Comparison of ENCODE assay signal across 27 cellular contexts in the genomic region with DNA sequence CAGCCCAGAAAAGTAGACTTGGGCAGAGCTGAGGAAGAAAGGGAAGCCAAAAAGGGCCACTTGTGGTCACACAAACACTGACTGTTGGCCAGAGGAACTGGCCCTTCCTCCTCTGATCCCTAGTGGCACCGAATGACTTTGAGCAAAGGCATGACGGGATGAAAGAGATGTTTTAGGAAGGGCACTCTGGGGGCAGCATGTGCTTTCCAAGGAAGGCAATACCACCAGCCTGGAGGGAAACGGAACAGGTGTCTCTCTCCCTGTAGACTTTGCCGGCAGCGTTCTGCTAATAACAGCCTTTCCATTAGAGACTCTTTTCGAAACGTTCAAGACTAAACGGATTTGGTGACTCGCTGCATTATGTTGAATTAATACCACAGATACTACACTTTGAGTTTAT.
"Had no signal": no experiment of that assay in that cellular context is flagged by ENCODE, and none has a peak within 500 bp of the region (broad histone marks: within the 10 kb centered on the region; RNA-seq: fewer than 3 reads in every experiment).

No MANE protein-coding gene starts in this region.

- H3K27me3 ChIP-seq: breast epithelium, Peyer's patch had no signal

- H3K9me3 Mint-ChIP-seq: activated CD4-positive, alpha-beta memory T cell treated with anti-CD3 and anti-CD28 coated beads, Interleukin-2, amount 10 ng/mL, durations not matched to agents 7 days and 5 days; activated CD4-positive, alpha-beta T cell treated with anti-CD3 and anti-CD28 coated beads, Interleukin-2, amount 10 ng/mL, durations not matched to agents 7 days and 5 days; activated naive CD8-positive, alpha-beta T cell treated with anti-CD3 and anti-CD28 coated beads, Interleukin-2, amount 10 ng/mL, durations not matched to agents 7 days and 5 days; activated T-helper 17 cell treated with anti-CD3 and anti-CD28 coated beads, Interleukin-2, amount 50 U/mL, for 72 hours had no signal

- DNase-seq: activated CD4-positive, alpha-beta memory T cell treated with anti-CD3 and anti-CD28 coated beads, Interleukin-2, amount 10 ng/mL, durations not matched to agents 7 days and 5 days; activated CD4-positive, alpha-beta T cell treated with anti-CD3 and anti-CD28 coated beads, Interleukin-2, amount 10 ng/mL, durations not matched to agents 7 days and 5 days; activated CD4-positive, CD25-positive, alpha-beta regulatory T cell; activated naive CD4-positive, alpha-beta T cell treated with anti-CD3 and anti-CD28 coated beads, Interleukin-2, amount 50 U/mL, for 16 hours; activated naive CD8-positive, alpha-beta T cell treated with anti-CD3 and anti-CD28 coated beads, Interleukin-2, amount 10 ng/mL, durations not matched to agents 7 days and 5 days; activated T-cell treated with anti-CD3 and anti-CD28 coated beads for 4 hours; activated T-cell treated with anti-CD3 and anti-CD28 coated beads, Interleukin-2, amount 50 U/mL, for 48 hours; central memory CD4-positive, alpha-beta T cell; Karpas-422; MM.1S; NCI-H1105; NCI-H1436; NCI-H187 treated with DMSO at 0.1 percent for 48 hours; NCI-H2081 treated with DMSO at 0.1 percent for 48 hours; NCI-H345; NCI-H510A; NCI-H526 treated with DMSO at 0.1 percent for 48 hours; Peyer's patch; Right ventricle myocardium superior; T-helper 2 cell; T1000 had no signal

- H3K4me1 Mint-ChIP-seq: activated CD4-positive, alpha-beta memory T cell treated with anti-CD3 and anti-CD28 coated beads, Interleukin-2, amount 10 ng/mL, durations not matched to agents 7 days and 5 days; activated CD4-positive, alpha-beta T cell treated with anti-CD3 and anti-CD28 coated beads, Interleukin-2, amount 10 ng/mL, durations not matched to agents 7 days and 5 days; activated naive CD8-positive, alpha-beta T cell treated with anti-CD3 and anti-CD28 coated beads, Interleukin-2, amount 10 ng/mL, durations not matched to agents 7 days and 5 days had no signal

- H3K27ac Mint-ChIP-seq: activated CD4-positive, alpha-beta memory T cell treated with anti-CD3 and anti-CD28 coated beads, Interleukin-2, amount 10 ng/mL, durations not matched to agents 7 days and 5 days; activated CD4-positive, alpha-beta T cell treated with anti-CD3 and anti-CD28 coated beads, Interleukin-2, amount 10 ng/mL, durations not matched to agents 7 days and 5 days; activated naive CD8-positive, alpha-beta T cell treated with anti-CD3 and anti-CD28 coated beads, Interleukin-2, amount 10 ng/mL, durations not matched to agents 7 days and 5 days; activated T-helper 17 cell treated with anti-CD3 and anti-CD28 coated beads, Interleukin-2, amount 50 U/mL, for 72 hours had no signal

- H3K4me1 ChIP-seq: adrenal gland, breast epithelium, Peyer's patch had no signal

- H3K36me3 ChIP-seq: adrenal gland, breast epithelium, Peyer's patch had no signal

- H3K4me3 ChIP-seq: adrenal gland, breast epithelium, K562, Peyer's patch had no signal

- H3K4me3 Mint-ChIP-seq: activated CD4-positive, alpha-beta memory T cell treated with anti-CD3 and anti-CD28 coated beads, Interleukin-2, amount 10 ng/mL, durations not matched to agents 7 days and 5 days; activated CD4-positive, alpha-beta T cell treated with anti-CD3 and anti-CD28 coated beads, Interleukin-2, amount 10 ng/mL, durations not matched to agents 7 days and 5 days; activated naive CD8-positive, alpha-beta T cell treated with anti-CD3 and anti-CD28 coated beads, Interleukin-2, amount 10 ng/mL, durations not matched to agents 7 days and 5 days; activated T-helper 17 cell treated with anti-CD3 and anti-CD28 coated beads, Interleukin-2, amount 50 U/mL, for 72 hours had no signal

- H3K27ac ChIP-seq: adrenal gland, breast epithelium, Peyer's patch, RWPE1, VCaP had no signal

- H3K9me3 ChIP-seq: adrenal gland, breast epithelium, Peyer's patch had no signal

- H3K36me3 Mint-ChIP-seq: activated naive CD8-positive, alpha-beta T cell treated with anti-CD3 and anti-CD28 coated beads, Interleukin-2, amount 10 ng/mL, durations not matched to agents 7 days and 5 days had no signal
